ENCODE assay signal across 22 cellular contexts in genomic region chr10:22637491-22637890, GRCh38.
DNase-seq lines count a peak whose midpoint lies in the region; ATAC-seq and TF ChIP-seq lines count a peak whose summit lies in the region.
"Had no signal": no experiment of that assay in that cellular context is flagged by ENCODE, and none has a peak within 500 bp of the region (broad histone marks: within the 10 kb centered on the region; RNA-seq: fewer than 3 reads in every experiment).

No MANE protein-coding gene starts in this region.

- peak; percentile 55 for ATAC-seq in GM18498 (IDR thresholded peaks at IDR 0.05; ENCODE audit: unreplicated experiment)
- no peak for ATAC-seq in activated CD8-positive, alpha-beta T cell treated with anti-CD3 and anti-CD28 coated beads for 36 hours
- no peak for ATAC-seq in naive thymus-derived CD4-positive, alpha-beta T cell
- ATAC-seq: HCT116, mucosa of descending colon had no signal

- POLR2A ChIA-PET in CD4-positive, alpha-beta memory T cell (lab: Charles Lee; ENCODE audit: partially characterized antibody) = interaction anchor here (1.0 kb wide), 2 partner anchors 9 to 25 kb away, joined by 3 read pairs; no protein-coding TSS in a partner anchor
- POLR2A ChIA-PET in activated CD8-positive, alpha-beta T cell treated with anti-CD3 and anti-CD28 coated beads for 36 hours (lab: Charles Lee) = interaction anchor here (1.2 to 3.0 kb wide), 2 partner anchors 10 to 33 kb away, joined by 3 to 24 read pairs; no protein-coding TSS in a partner anchor
- POLR2A ChIA-PET in naive thymus-derived CD4-positive, alpha-beta T cell (lab: Charles Lee) = no interaction called here

- WGBS in testis, 2 donors = 95 to 99% methylated on average over 4 of the region's 4 CpGs

- TF ChIP-seq CTCF in activated CD8-positive, alpha-beta T cell treated with anti-CD3 and anti-CD28 coated beads for 36 hours (IDR thresholded peaks at IDR 0.05) = no peak
- no peak for TF ChIP-seq CTCF in testis (IDR thresholded peaks at IDR 0.05)

- intact Hi-C loops in CD4-positive, alpha-beta memory T cell (cut with micrococcal nuclease) = no loop called here
- intact Hi-C loops in activated CD8-positive, alpha-beta T cell treated with anti-CD3 and anti-CD28 coated beads for 36 hours (cut with micrococcal nuclease) = no loop called here
- intact Hi-C loops in naive thymus-derived CD4-positive, alpha-beta T cell (cut with micrococcal nuclease) = loop anchor here in 1 of 2 donors (10.0 kb wide), 1 partner anchor 457 kb away; the partner anchor contains the start of gene MSRB2
- intact Hi-C loops in testis (cut with DNase I; ENCODE audit: low total_unique reads) = no loop called here

- peak overlapping the region in 5 of 8 donors; percentile 17 to 70 (median 39) for H3K4me3 Mint-ChIP-seq in CD4-positive, alpha-beta memory T cell
- H3K4me3 Mint-ChIP-seq in activated CD8-positive, alpha-beta T cell treated with anti-CD3 and anti-CD28 coated beads for 36 hours = no peak overlapping the region
- peak overlapping the region in 3 of 10 donors; percentile 34 to 52 (median 43) for H3K4me3 Mint-ChIP-seq in naive thymus-derived CD4-positive, alpha-beta T cell
- H3K4me3 Mint-ChIP-seq: activated naive CD4-positive, alpha-beta T cell treated with anti-CD3 and anti-CD28 coated beads for 36 hours had no signal

- no peak overlapping the region for H3K27ac ChIP-seq in CD4-positive, alpha-beta memory T cell (ENCODE audit: low read depth, low read length)
- no peak overlapping the region for H3K27ac ChIP-seq in naive thymus-derived CD4-positive, alpha-beta T cell (ENCODE audit: low read depth, low read length)
- no peak overlapping the region for H3K27ac ChIP-seq in testis
- H3K27ac ChIP-seq: HL-60, left ventricle myocardium inferior, PC-9, tibial nerve had no signal

- CTCF ChIA-PET in CD4-positive, alpha-beta memory T cell (lab: Charles Lee; ENCODE audit: partially characterized antibody) = interaction anchor here (1.0 to 1.3 kb wide), 2 partner anchors 12 to 26 kb away, joined by 4 read pairs; no protein-coding TSS in a partner anchor
- CTCF ChIA-PET in activated CD8-positive, alpha-beta T cell treated with anti-CD3 and anti-CD28 coated beads for 36 hours (lab: Charles Lee) = interaction anchor here (1.2 kb wide), 1 partner anchor 46 kb away, joined by 3 read pairs; no protein-coding TSS in a partner anchor
- CTCF ChIA-PET in naive thymus-derived CD4-positive, alpha-beta T cell (lab: Charles Lee) = interaction anchor here (0.6 to 0.9 kb wide), 2 partner anchors 52 to 61 kb away, joined by 3 read pairs; no protein-coding TSS in a partner anchor

- peaks cover 100% of the 10 kb centered on the region for H3K4me1 ChIP-seq in CD4-positive, alpha-beta memory T cell (ENCODE audit: insufficient read depth, low read length)
- peaks cover 35 to 99% of the 10 kb centered on the region in 2 donors for H3K4me1 ChIP-seq in naive thymus-derived CD4-positive, alpha-beta T cell (ENCODE audit: control insufficient read depth in 2 of 2, insufficient read depth in 2 of 2, low read length in 2 of 2)
- H3K4me1 ChIP-seq in testis = no peaks in the 10 kb centered on the region

- peaks cover 0 to 3% (median 0%) of the 10 kb centered on the region in 8 donors for H3K9me3 Mint-ChIP-seq in CD4-positive, alpha-beta memory T cell
- H3K9me3 Mint-ChIP-seq in activated CD8-positive, alpha-beta T cell treated with anti-CD3 and anti-CD28 coated beads for 36 hours = peaks cover 12% of the 10 kb centered on the region
- peaks cover 0 to 9% (median 0%) of the 10 kb centered on the region in 11 donors for H3K9me3 Mint-ChIP-seq in naive thymus-derived CD4-positive, alpha-beta T cell

- no peaks in the 10 kb centered on the region for H3K27me3 ChIP-seq in CD4-positive, alpha-beta memory T cell (ENCODE audit: insufficient read depth, low read length)
- H3K27me3 ChIP-seq in naive thymus-derived CD4-positive, alpha-beta T cell (ENCODE audit: control insufficient read depth in 2 of 2, insufficient read depth in 2 of 2, low read length in 2 of 2) = no peaks in the 10 kb centered on the region
- H3K27me3 ChIP-seq in testis = no peaks in the 10 kb centered on the region
- H3K27me3 ChIP-seq: MG63, tibial nerve had no signal

- H3K4me1 Mint-ChIP-seq in CD4-positive, alpha-beta memory T cell = peaks cover 71 to 96% (median 84%) of the 10 kb centered on the region in 4 donors
- H3K4me1 Mint-ChIP-seq in activated CD8-positive, alpha-beta T cell treated with anti-CD3 and anti-CD28 coated beads for 36 hours (ENCODE audit: low read depth) = peaks cover 86% of the 10 kb centered on the region
- peaks cover 58 to 96% (median 90%) of the 10 kb centered on the region in 7 donors for H3K4me1 Mint-ChIP-seq in naive thymus-derived CD4-positive, alpha-beta T cell

- H3K4me3 ChIP-seq in CD4-positive, alpha-beta memory T cell (ENCODE audit: low read length in 2 of 2) = no peak overlapping the region
- no peak overlapping the region for H3K4me3 ChIP-seq in naive thymus-derived CD4-positive, alpha-beta T cell (ENCODE audit: low read length)
- no peak overlapping the region for H3K4me3 ChIP-seq in testis
- H3K4me3 ChIP-seq: left ventricle myocardium inferior, MG63, mucosa of descending colon, PC-9, tibial nerve had no signal

- H3K36me3 ChIP-seq in CD4-positive, alpha-beta memory T cell (ENCODE audit: insufficient read depth, low read length) = no peaks in the 10 kb centered on the region
- no peaks in the 10 kb centered on the region for H3K36me3 ChIP-seq in naive thymus-derived CD4-positive, alpha-beta T cell (ENCODE audit: control insufficient read depth in 2 of 3, insufficient read depth in 3 of 3, low read length in 3 of 3)
- no peaks in the 10 kb centered on the region for H3K36me3 ChIP-seq in testis (ENCODE audit: low read depth, missing control alignments)
- H3K36me3 ChIP-seq: left ventricle myocardium inferior, MG63 had no signal

- H3K27ac Mint-ChIP-seq in CD4-positive, alpha-beta memory T cell = peak overlapping the region in 4 of 7 donors; percentile 74 to 87 (median 80)
- H3K27ac Mint-ChIP-seq in activated CD8-positive, alpha-beta T cell treated with anti-CD3 and anti-CD28 coated beads for 36 hours = peak overlapping the region; percentile 83
- peak overlapping the region in 7 of 9 donors; percentile 26 to 90 (median 79) for H3K27ac Mint-ChIP-seq in naive thymus-derived CD4-positive, alpha-beta T cell
- H3K27ac Mint-ChIP-seq: activated naive CD4-positive, alpha-beta T cell treated with anti-CD3 and anti-CD28 coated beads for 36 hours had no signal

- peaks cover 26 to 30% of the 10 kb centered on the region in 2 donors for H3K36me3 Mint-ChIP-seq in CD4-positive, alpha-beta memory T cell
- H3K36me3 Mint-ChIP-seq in activated CD8-positive, alpha-beta T cell treated with anti-CD3 and anti-CD28 coated beads for 36 hours (ENCODE audit: low read depth) = peaks cover 50% of the 10 kb centered on the region
- H3K36me3 Mint-ChIP-seq in naive thymus-derived CD4-positive, alpha-beta T cell = peaks cover 5 to 44% (median 33%) of the 10 kb centered on the region in 5 donors

- DNase-seq in CD4-positive, alpha-beta memory T cell = no peak
- no peak for DNase-seq in activated CD8-positive, alpha-beta T cell treated with anti-CD3 and anti-CD28 coated beads for 36 hours
- no peak for DNase-seq in naive thymus-derived CD4-positive, alpha-beta T cell
- no peak for DNase-seq in activated effector memory CD4-positive, alpha-beta T cell treated with anti-CD3 and anti-CD28 coated beads, Interleukin-2, amount 50 U/mL, for 16 hours
- no peak for DNase-seq in testis
- no peak for DNase-seq in HK-2 (ENCODE audit: unreplicated experiment)
- DNase-seq in UCSD-AML1 (lab: John Stamatoyannopoulos, UW; ENCODE audit: unreplicated experiment) = no peak
- DNase-seq: activated CD4-positive, alpha-beta T cell treated with anti-CD3 and anti-CD28 coated beads for 1 hour; activated CD8-positive, alpha-beta memory T cell treated with anti-CD3 and anti-CD28 coated beads, Interleukin-2, amount 50 U/mL, for 48 hours; activated naive CD4-positive, alpha-beta T cell treated with anti-CD3 and anti-CD28 coated beads for 36 hours; left ventricle myocardium inferior; MG63; mucosa of descending colon; NCI-H146; NCI-H69; PC-9; retina; T1000 had no signal

- H3K27me3 Mint-ChIP-seq in CD4-positive, alpha-beta memory T cell = no peaks in the 10 kb centered on the region
- no peaks in the 10 kb centered on the region for H3K27me3 Mint-ChIP-seq in activated CD8-positive, alpha-beta T cell treated with anti-CD3 and anti-CD28 coated beads for 36 hours
- H3K27me3 Mint-ChIP-seq in naive thymus-derived CD4-positive, alpha-beta T cell = no peaks in the 10 kb centered on the region

- TF ChIP-seq POLR2A in testis (IDR thresholded peaks at IDR 0.05) = no peak

- no peaks in the 10 kb centered on the region for H3K9me3 ChIP-seq in CD4-positive, alpha-beta memory T cell (ENCODE audit: control insufficient read depth in 1 of 2, low read length in 2 of 2)
- no peaks in the 10 kb centered on the region for H3K9me3 ChIP-seq in naive thymus-derived CD4-positive, alpha-beta T cell (ENCODE audit: control insufficient read depth in 2 of 3, low read length in 3 of 3)
- H3K9me3 ChIP-seq in testis = no peaks in the 10 kb centered on the region
- H3K9me3 ChIP-seq: left ventricle myocardium inferior, MG63, mucosa of descending colon, tibial nerve had no signal
